ENCODE assay signal across 8 cellular contexts in the genomic region with DNA sequence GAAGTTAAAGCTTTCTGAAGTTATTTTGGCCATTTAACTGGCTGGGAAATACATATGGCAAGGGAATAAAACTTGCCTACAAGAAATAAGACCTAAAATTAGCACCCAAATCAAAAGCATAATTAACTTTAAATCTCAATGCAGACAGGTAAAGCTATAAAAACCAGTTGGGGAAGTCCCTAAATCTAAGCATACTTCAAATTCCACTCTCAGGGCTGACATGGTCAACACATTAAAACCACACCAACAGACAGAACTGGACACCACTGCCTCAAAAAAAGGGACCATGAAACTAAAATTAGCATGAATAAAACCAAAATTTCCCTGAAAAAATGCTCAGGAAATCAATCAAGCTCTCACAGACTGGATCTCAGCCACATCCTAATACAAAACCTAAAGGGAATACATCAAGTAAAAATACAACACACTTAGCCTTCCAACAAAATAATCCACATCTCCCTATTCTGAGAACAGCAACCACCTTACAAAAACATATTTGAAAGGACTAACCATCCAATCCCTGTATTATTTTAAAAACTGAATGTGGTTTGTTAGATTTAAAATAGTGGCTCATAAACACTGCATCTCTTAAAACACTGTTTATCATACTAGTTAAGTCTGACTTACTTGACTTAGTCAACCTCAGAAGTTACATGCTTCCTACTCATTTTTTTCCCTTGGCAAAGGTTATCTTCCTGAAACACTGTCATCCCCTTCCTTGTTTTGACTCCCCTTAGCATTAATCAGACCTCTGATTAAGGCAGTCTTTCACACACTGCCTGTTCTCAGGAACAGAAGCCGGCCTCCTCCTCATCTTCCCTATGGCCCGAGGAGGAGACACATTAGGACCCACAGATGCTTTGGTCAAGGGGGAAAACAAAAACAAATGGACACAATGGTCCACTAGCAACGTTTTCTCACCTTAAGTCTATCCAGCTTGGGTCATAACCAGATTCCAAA. TPM values are rescaled to one million over a fixed set of nuclear protein-coding genes. Genes with fewer than 3 reads are reported as not detected.
A peak's percentile ranks its signal among the peaks of the same experiment; 100 is the strongest.
DNase-seq lines count a peak whose midpoint lies in the region; ATAC-seq and TF ChIP-seq lines count a peak whose summit lies in the region.

No MANE protein-coding gene starts in this region.

- peak overlapping the region; percentile 67 for H3K27ac Mint-ChIP-seq in endodermal cell

- no peaks in the 10 kb centered on the region for H3K27me3 Mint-ChIP-seq in endodermal cell (ENCODE audit: insufficient read depth)

- H3K27me3 ChIP-seq in PC-9 (ENCODE audit: insufficient read depth, low read depth) = no peaks in the 10 kb centered on the region
- no peaks in the 10 kb centered on the region for H3K27me3 ChIP-seq in endodermal cell (ENCODE audit: control insufficient read depth, insufficient read depth, low read length, poor library complexity, severe bottlenecking)
- H3K27me3 ChIP-seq in neutrophil = no peaks in the 10 kb centered on the region
- H3K27me3 ChIP-seq in prostate gland (replicated peaks; ENCODE audit: insufficient read depth) = no peaks in the 10 kb centered on the region

- BruUV-seq in PC-9 (replicated peaks; lab: Mats Ljungman, UMichigan) = no TSS peak

- peak overlapping the region; percentile 30 for H3K27ac ChIP-seq in PC-9
- no peak overlapping the region for H3K27ac ChIP-seq in endodermal cell (ENCODE audit: low read depth, low read length)
- H3K27ac ChIP-seq in neutrophil = peak overlapping the region; percentile 74
- no peak overlapping the region for H3K27ac ChIP-seq in prostate gland

- no peak overlapping the region for H2AFZ ChIP-seq in PC-9

- peaks cover 100% of the 10 kb centered on the region for H4K20me1 ChIP-seq in PC-9 (ENCODE audit: insufficient read depth)

- no peak for ATAC-seq in HG03378 (IDR thresholded peaks at IDR 0.05; ENCODE audit: unreplicated experiment)

- CTCF ChIA-PET in PC-9 (lab: Charles Lee) = interaction anchor here (1.2 kb wide), 1 partner anchor 14 kb away, joined by 6 read pairs; no protein-coding TSS in a partner anchor

- 27 to 37% methylated on average over 2 to 3 of the region's 3 CpGs for WGBS in endodermal cell (ENCODE audit: insufficient coverage in 1 of 2, insufficient read length in 1 of 2), 2 experiments
- WGBS in prostate gland = 16% methylated on average over 3 of the region's 3 CpGs

- peak overlapping the region; percentile 97 for H3K4me2 ChIP-seq in PC-9

- H3K9me3 Mint-ChIP-seq in endodermal cell = no peaks in the 10 kb centered on the region

- no peaks in the 10 kb centered on the region for H3K9me2 ChIP-seq in PC-9 (ENCODE audit: insufficient read depth)

- H3K4me3 ChIP-seq in PC-9 = peak overlapping the region; percentile 2; the same call in 1 of the 2 replicates
- peak overlapping the region; percentile 92 for H3K4me3 ChIP-seq in endodermal cell (ENCODE audit: low read length)
- no peak overlapping the region for H3K4me3 ChIP-seq in neutrophil (ENCODE audit: low read depth in 1 of 2, low read length in 1 of 2)
- no peak overlapping the region for H3K4me3 ChIP-seq in prostate gland

- peaks cover 83% of the 10 kb centered on the region for H3K4me1 Mint-ChIP-seq in endodermal cell

- TF ChIP-seq POLR2A in prostate gland (IDR thresholded peaks at IDR 0.05) = no peak

- H3F3A ChIP-seq in PC-9 (ENCODE audit: insufficient read depth, low read depth) = peaks cover 90% of the 10 kb centered on the region

- H3K9me3 ChIP-seq in PC-9 (ENCODE audit: insufficient read depth, low read depth) (no peaks in the 10 kb centered on the region), endodermal cell (ENCODE audit: control insufficient read depth, low read length) (no peaks in the 10 kb centered on the region), neutrophil (no peaks in the 10 kb centered on the region), prostate gland (no peaks in the 10 kb centered on the region)

- peak overlapping the region; percentile 100 for H3K4me3 Mint-ChIP-seq in endodermal cell

- no peak for TF ChIP-seq CTCF in PC-9 (conservative IDR thresholded peaks at IDR 0.05)
- TF ChIP-seq CTCF in endodermal cell (conservative IDR thresholded peaks at IDR 0.05) = no peak
- TF ChIP-seq CTCF in neutrophil (IDR thresholded peaks at IDR 0.05) = no peak
- TF ChIP-seq CTCF in prostate gland (IDR thresholded peaks at IDR 0.05) = no peak

- peaks cover 74% of the 10 kb centered on the region for H3K4me1 ChIP-seq in PC-9 (replicated peaks; ENCODE audit: insufficient read depth)
- H3K4me1 ChIP-seq in endodermal cell (ENCODE audit: control insufficient read depth, insufficient read depth, low read length) = peaks cover 10% of the 10 kb centered on the region
- peaks cover 73 to 74% of the 10 kb centered on the region in 2 experiments for H3K4me1 ChIP-seq in neutrophil (ENCODE audit: control insufficient read depth in 1 of 2, insufficient read depth in 1 of 2, low read depth in 1 of 2, low read length in 1 of 2)
- H3K4me1 ChIP-seq in prostate gland (replicated peaks) = peaks cover 30% of the 10 kb centered on the region

- H3K79me2 ChIP-seq in PC-9 (ENCODE audit: low read depth) = peaks cover 100% of the 10 kb centered on the region

- DNase-seq in EH (ENCODE audit: low read depth) (peak; percentile 51), PC-9 (peak in 1 of 2 experiments; percentile 74), endodermal cell (peak; percentile 42), SIG-M5 treated with dmso at 0.1 percent for 504 hours (lab: John Stamatoyannopoulos, UW; ENCODE audit: unreplicated experiment) (no peak), prostate gland (ENCODE audit: low spot score) (no peak), NCI-H526 treated with DMSO at 0.1 percent for 48 hours (lab: John Stamatoyannopoulos, UW) (no peak)

- H3K36me3 ChIP-seq in PC-9 (ENCODE audit: low read depth) (peaks cover 85% of the 10 kb centered on the region), endodermal cell (ENCODE audit: control insufficient read depth, insufficient read depth, low read length) (peaks cover 90% of the 10 kb centered on the region), neutrophil (peaks cover 21% of the 10 kb centered on the region), prostate gland (peaks cover 4 to 7% of the 10 kb centered on the region in 2 donors)

- POLR2A ChIA-PET in PC-9 (lab: Charles Lee; ENCODE audit: unreplicated experiment) = interaction anchor here (0.6 to 0.8 kb wide), 4 partner anchors 9 to 1257 kb away, joined by 3 to 5 read pairs (median 4); a partner anchor contains a TSS

- peaks cover 53% of the 10 kb centered on the region for H3K36me3 Mint-ChIP-seq in endodermal cell (ENCODE audit: low read depth)

- intact Hi-C loops in PC-9 (cut with micrococcal nuclease; ENCODE audit: unreplicated experiment) (loop anchor here (5.0 kb wide), 1 partner anchor 178 kb away; a partner anchor contains a TSS), prostate gland (cut with DNase I) (loop anchor here (10.0 kb wide), 1 partner anchor 855 kb away; a partner anchor contains a TSS)

- peak overlapping the region; percentile 12 for H3K9ac ChIP-seq in endodermal cell (ENCODE audit: extremely low read depth, low read length, poor library complexity, severe bottlenecking)

RNA-seq across cellular contexts. Expression of a gene that starts 8.3 kb away (rescaled TPM):
- 117 and 158 TPM in 2 replicates for total RNA-seq in PC-9 (2021)
- 100 to 1,000 TPM; 222 to 230 TPM for total RNA-seq in endodermal cell
- polyA plus RNA-seq in endodermal cell (2013, experiment 1 of 2) = 259 TPM
- 232 TPM for polyA plus RNA-seq in endodermal cell (2013, experiment 2 of 2)
- total RNA-seq in prostate gland = 100 to 1,000 TPM; 132 to 137 TPM

Comparison
In these comparisons a context has a peak if more than half of its experiments do, and no peak if none do; other contexts are left out.
1. DNase-seq: peak in EH (single experiment) and endodermal cell (single experiment); none in SIG-M5 treated with dmso at 0.1 percent for 504 hours (single experiment), prostate gland (single experiment) and NCI-H526 treated with DMSO at 0.1 percent for 48 hours (single experiment).
2. H3K27ac ChIP-seq: peak in PC-9 (single experiment) and neutrophil (single experiment); none in endodermal cell (single experiment) and prostate gland (0 of 2).
3. H3K4me3 ChIP-seq: peak in PC-9 (single experiment) and endodermal cell (single experiment); none in neutrophil (0 of 2) and prostate gland (0 of 2).